Comparison of ENCODE assay signal across 10 cellular contexts in genomic region chr18:3402962-3403585, GRCh38. TPM values are rescaled to one million over a fixed set of nuclear protein-coding genes. Genes with fewer than 3 reads are reported as not detected.
DNase-seq lines count a peak whose midpoint lies in the region; ATAC-seq and TF ChIP-seq lines count a peak whose summit lies in the region.
"Had no signal": no experiment of that assay in that cellular context is flagged by ENCODE, and none has a peak within 500 bp of the region (broad histone marks: within the 10 kb centered on the region; RNA-seq: fewer than 3 reads in every experiment).

No MANE protein-coding gene starts in this region.

- CTCF ChIA-PET in activated B cell treated with CpG ODN at 0.5 μM for 24 hours (lab: Charles Lee) = interaction anchor here (1.6 kb wide), 1 partner anchor 263 kb away, joined by 6 read pairs; no protein-coding TSS in a partner anchor
- CTCF ChIA-PET in HEK293T (lab: Yijun Ruan, JAX) = no interaction called here

- H3K9ac ChIP-seq in neuronal stem cell (ENCODE audit: low read depth, low read length, poor library complexity) = no peak overlapping the region

- no peak overlapping the region for H2AFZ ChIP-seq in neuronal stem cell (ENCODE audit: low read length)

- H3K4me3 ChIP-seq in neuronal stem cell (ENCODE audit: low read length in 2 of 2) (no peak overlapping the region), spleen (no peak overlapping the region)

- H3K4me1 Mint-ChIP-seq in activated B cell treated with CpG ODN at 0.5 μM for 24 hours = peaks cover 60% of the 10 kb centered on the region
- peaks cover 30% of the 10 kb centered on the region for H3K4me1 Mint-ChIP-seq in memory B cell

- POLR2A ChIA-PET in activated B cell treated with CpG ODN at 0.5 μM for 24 hours (lab: Charles Lee) = interaction anchor here (0.7 to 3.3 kb wide), 7 partner anchors 9 to 192 kb away, joined by 3 to 143 read pairs (median 10); partner anchors contain the start of gene TGIF1
- POLR2A ChIA-PET in HEK293T (lab: Yijun Ruan, JAX) = no interaction called here

- H3K23ac ChIP-seq in neuronal stem cell (ENCODE audit: low read depth, low read length, poor library complexity) = no peak overlapping the region

- intact Hi-C loops in activated B cell treated with CpG ODN at 0.5 μM for 24 hours (cut with micrococcal nuclease) = loop anchor here (1.0 to 5.0 kb wide), 10 partner anchors 9 to 431 kb away; partner anchors contain the start of gene MYL12B
- intact Hi-C loops in spleen (cut with DNase I; ENCODE audit: low total_unique reads) = no loop called here

- no peak overlapping the region for H2BK120ac ChIP-seq in neuronal stem cell (ENCODE audit: low read depth, low read length)

- no peaks in the 10 kb centered on the region for H3K27me3 Mint-ChIP-seq in activated B cell treated with CpG ODN at 0.5 μM for 24 hours
- no peaks in the 10 kb centered on the region for H3K27me3 Mint-ChIP-seq in memory B cell

- peaks cover 8% of the 10 kb centered on the region for H3K9me3 Mint-ChIP-seq in activated B cell treated with CpG ODN at 0.5 μM for 24 hours
- H3K9me3 Mint-ChIP-seq in memory B cell = no peaks in the 10 kb centered on the region

- H3K4me2 ChIP-seq in neuronal stem cell (ENCODE audit: insufficient read depth, low read length, poor library complexity, severe bottlenecking) = no peak overlapping the region

- no peak overlapping the region for H3K18ac ChIP-seq in neuronal stem cell (ENCODE audit: low read length)

- no peaks in the 10 kb centered on the region for H3K36me3 Mint-ChIP-seq in activated B cell treated with CpG ODN at 0.5 μM for 24 hours (ENCODE audit: low read depth)
- no peaks in the 10 kb centered on the region for H3K36me3 Mint-ChIP-seq in memory B cell

- no peak overlapping the region for H3K4ac ChIP-seq in neuronal stem cell (ENCODE audit: low read length)

- no peaks in the 10 kb centered on the region for H3K79me1 ChIP-seq in neuronal stem cell (ENCODE audit: low read depth, low read length)

- peaks cover 0 to 2% of the 10 kb centered on the region in 2 donors for H3K9me3 ChIP-seq in neuronal stem cell (replicated peaks in 1 of 2; ENCODE audit: control insufficient read depth in 2 of 2, insufficient read depth in 1 of 2, low read depth in 1 of 2, low read length in 2 of 2)
- peaks cover 0 to 9% (median 2%) of the 10 kb centered on the region in 8 donors for H3K9me3 ChIP-seq in spleen

- H2BK12ac ChIP-seq in neuronal stem cell (ENCODE audit: low read length) = no peak overlapping the region

- WGBS in neuronal stem cell (ENCODE audit: extremely low coverage in 2 of 2, insufficient read length in 2 of 2, insufficient replicate concordance in 1 of 2), 2 donors = no CpG with 5 or more reads among the region's 2 CpGs
- 77 to 87% (median 83%) methylated on average over 2 of the region's 2 CpGs for WGBS in spleen, 5 donors

- H2BK5ac ChIP-seq in neuronal stem cell (ENCODE audit: low read length) = no peak overlapping the region

- H3K27me3 ChIP-seq in neuronal stem cell (ENCODE audit: control insufficient read depth in 3 of 3, insufficient read depth in 3 of 3, low read depth in 1 of 3, low read length in 3 of 3) (no peaks in the 10 kb centered on the region), spleen (replicated peaks in 1 of 7) (no peaks in the 10 kb centered on the region)

- H3K14ac ChIP-seq in neuronal stem cell (ENCODE audit: low read length) = no peak overlapping the region

- H2BK15ac ChIP-seq in neuronal stem cell (ENCODE audit: low read length) = no peak overlapping the region

- H3K27ac Mint-ChIP-seq in activated B cell treated with CpG ODN at 0.5 μM for 24 hours (peak overlapping the region; percentile 94), memory B cell (peak overlapping the region; percentile 70)

- peak overlapping the region; percentile 15 for H3K4me3 Mint-ChIP-seq in activated B cell treated with CpG ODN at 0.5 μM for 24 hours
- H3K4me3 Mint-ChIP-seq in memory B cell = peak overlapping the region; percentile 24

- H2AK5ac ChIP-seq in neuronal stem cell (ENCODE audit: low read depth, low read length) = no peak overlapping the region

- H3K4me1 ChIP-seq in neuronal stem cell (ENCODE audit: control insufficient read depth in 2 of 2, insufficient read depth in 1 of 2, low read depth in 1 of 2, low read length in 2 of 2) = no peaks in the 10 kb centered on the region
- peaks cover 0 to 41% (median 9%) of the 10 kb centered on the region in 6 donors for H3K4me1 ChIP-seq in spleen

- no peaks in the 10 kb centered on the region for H3K36me3 ChIP-seq in neuronal stem cell (replicated peaks in 1 of 2; ENCODE audit: control insufficient read depth in 2 of 2, insufficient read depth in 2 of 2, low read length in 2 of 2)
- no peaks in the 10 kb centered on the region for H3K36me3 ChIP-seq in spleen

- TF ChIP-seq POLR2A in spleen (IDR thresholded peaks at IDR 0.05) = no peak

- H4K91ac ChIP-seq in neuronal stem cell (ENCODE audit: low read depth, low read length, poor library complexity) = no peak overlapping the region

- ATAC-seq in activated B cell treated with CpG ODN at 0.5 μM for 24 hours (ENCODE audit: low read depth) (peak; percentile 20), memory B cell (ENCODE audit: low read depth) (peak; percentile 20)

- H4K8ac ChIP-seq in neuronal stem cell (ENCODE audit: low read depth, low read length) = no peak overlapping the region

- H3K27ac ChIP-seq in neuronal stem cell (replicated peaks; ENCODE audit: low read length) = no peak overlapping the region
- peak overlapping the region in 4 of 8 donors; percentile 58 to 70 (median 62) for H3K27ac ChIP-seq in spleen

- TF ChIP-seq CTCF in activated B cell treated with CpG ODN at 0.5 μM for 24 hours (IDR thresholded peaks at IDR 0.05) (no peak), spleen (IDR thresholded peaks at IDR 0.05 in 8 of 11, conservative IDR thresholded peaks at IDR 0.05 in 3 of 11) (no peak)

- DNase-seq in Daoy (ENCODE audit: low read depth) = peak; percentile 15
- DNase-seq in HT1080 (ENCODE audit: low read depth) = peak; percentile 36
- no peak for DNase-seq in activated B cell treated with CpG ODN at 0.5 μM for 24 hours
- DNase-seq in memory B cell (ENCODE audit: low spot score in 2 of 2) = no peak
- DNase-seq in HEK293T (ENCODE audit: extremely low spot score) = no peak
- DNase-seq in activated CD8-positive, alpha-beta memory T cell treated with anti-CD3 and anti-CD28 coated beads, Interleukin-2, amount 50 U/mL, for 48 hours = no peak
- DNase-seq in neuronal stem cell (ENCODE audit: low spot score) = no peak
- no peak for DNase-seq in spleen
- DNase-seq: NCI-H1417, substantia nigra had no signal

TF ChIP-seq in HEK293T, 16 proteins besides CTCF, POLR2A, EP300 and RAD21:
- TF ChIP-seq CTBP1 (IDR thresholded peaks at IDR 0.05; ENCODE audit: borderline replicate concordance) (no peak), FOXM1 (IDR thresholded peaks at IDR 0.05; ENCODE audit: borderline replicate concordance) (no peak)

RNA-seq across cellular contexts. Expression of gene TGIF1, which starts 46.9 kb away (rescaled TPM):
- total RNA-seq in Daoy (2014; rRNA removed; shearing (Covaris generic)) = 48.0 and 83.6 TPM in 2 replicates
- 54.9 and 61.9 TPM in 2 replicates for total RNA-seq in HT1080 (2014; rRNA removed; shearing (Covaris generic))
- polyA plus RNA-seq in HT1080 (2015; cell fraction: cytosol; rRNA removed) = 54.7 and 62.9 TPM in 2 replicates
- 80.0 and 81.2 TPM in 2 replicates for polyA plus RNA-seq in HT1080 (2015; cell fraction: nucleus; rRNA removed)
- total RNA-seq in activated B cell treated with CpG ODN at 0.5 μM for 24 hours (76.3 and 90.3 TPM in 2 replicates), spleen (10 to 100 TPM; 25.3 to 64.5 (median 39.9) TPM)
- 85.8 TPM for polyA plus RNA-seq in neuronal stem cell (2013, experiment 1 of 2)
- 86.4 TPM for polyA plus RNA-seq in neuronal stem cell (2013, experiment 2 of 2)
- polyA plus RNA-seq in spleen = 10 to 100 TPM; 27.7 to 35.7 (median 28.4) TPM

Comparison
In these comparisons a context has a peak if more than half of its experiments do, and no peak if none do; other contexts are left out.
1. DNase-seq: peak in Daoy (single experiment) and HT1080 (single experiment); none in activated B cell treated with CpG ODN at 0.5 μM for 24 hours (single experiment), memory B cell (0 of 2), HEK293T (single experiment), activated CD8-positive, alpha-beta memory T cell treated with anti-CD3 and anti-CD28 coated beads, Interleukin-2, amount 50 U/mL, for 48 hours (single experiment), neuronal stem cell (single experiment) and spleen (single experiment).